Comparison of ENCODE assay signal across 26 cellular contexts in the genomic region with DNA sequence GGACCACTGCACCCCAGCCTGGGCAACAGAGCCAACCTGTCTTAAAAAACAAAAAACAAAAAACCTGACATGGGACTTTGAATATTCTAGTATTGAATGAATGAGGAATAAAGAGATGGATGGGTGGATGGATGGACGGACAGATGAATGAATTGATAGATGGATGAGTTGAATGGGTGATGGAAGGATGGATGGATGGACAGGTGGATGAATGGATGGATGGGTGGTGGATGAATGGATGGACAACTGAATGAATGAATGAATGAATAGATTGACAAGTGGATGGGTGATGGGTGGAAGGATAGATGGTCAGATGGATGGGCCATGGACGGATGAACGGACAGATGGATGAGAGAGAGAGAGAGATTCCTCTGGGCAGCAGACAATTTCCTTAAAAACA. TPM values are rescaled to one million over a fixed set of nuclear protein-coding genes. Genes with fewer than 3 reads are reported as not detected.
DNase-seq lines count a peak whose midpoint lies in the region; ATAC-seq, FAIRE-seq and TF ChIP-seq lines count a peak whose summit lies in the region.
"Had no signal": no experiment of that assay in that cellular context is flagged by ENCODE, and none has a peak within 500 bp of the region (broad histone marks: within the 10 kb centered on the region; RNA-seq: fewer than 3 reads in every experiment).

No MANE protein-coding gene starts in this region.

- H3K27me3 ChIP-seq in K562 (ENCODE audit: control insufficient read depth in 2 of 2, insufficient read depth in 2 of 2, low read length in 2 of 2) = no peaks in the 10 kb centered on the region

- no TSS peak for BruUV-seq in K562 (replicated peaks; lab: Mats Ljungman, UMichigan)

- CTCF ChIA-PET in K562 (lab: Yijun Ruan, JAX; ENCODE audit: low intra/inter-chr PET ratio) (no interaction called here), WTC11 (lab: Charles Lee) (no interaction called here)

- H3K4me2 ChIP-seq in K562 (ENCODE audit: insufficient read depth, low read length) = no peak overlapping the region
- H3K4me2 ChIP-seq: PC-9 had no signal

- no peak overlapping the region for H3K4me3 Mint-ChIP-seq in T-helper 2 cell treated with Interferon-gamma antibody and Interleukin-4, amounts not matched to agents 5 μg/mL and 100 μg/mL, for 36 hours
- H3K4me3 Mint-ChIP-seq in activated naive CD8-positive, alpha-beta T cell treated with anti-CD3 and anti-CD28 coated beads, Interleukin-2, amount 10 ng/mL, durations not matched to agents 7 days and 5 days = no peak overlapping the region
- no peak overlapping the region for H3K4me3 Mint-ChIP-seq in activated naive CD8-positive, alpha-beta T cell treated with anti-CD3 and anti-CD28 coated beads for 36 hours
- H3K4me3 Mint-ChIP-seq in stimulated activated naive B cell treated with anti-CD40 and anti-IgM and Interleukin-4, amounts not matched to agents 10 μg/mL and 1 μg/mL and 100 μg/mL, for 72 hours = no peak overlapping the region
- H3K4me3 Mint-ChIP-seq in WTC11 = no peak overlapping the region

- in situ Hi-C loops in K562 (cut with MboI) = no loop called here

- TF ChIP-seq EP300 in K562 (IDR thresholded peaks at IDR 0.05; ENCODE audit: low read length) = no peak

- no peak overlapping the region for H3K9ac ChIP-seq in K562 (ENCODE audit: insufficient read depth in 1 of 2, low read depth in 2 of 2, low read length in 2 of 2)
- H3K9ac ChIP-seq: GM23248 had no signal

- H2AFZ ChIP-seq in K562 (ENCODE audit: low read depth, low read length) = no peak overlapping the region
- H2AFZ ChIP-seq: GM23248, PC-9 had no signal

- no peak for DNase-seq in T-helper 2 cell treated with Interferon-gamma antibody and Interleukin-4, amounts not matched to agents 5 μg/mL and 100 μg/mL, for 36 hours (ENCODE audit: low spot score)
- DNase-seq in T-helper 2 cell (no peak), K562 (ENCODE audit: extremely low read depth in 1 of 4, low spot score in 3 of 4) (no peak), WTC11 (ENCODE audit: low spot score) (no peak), ecto neural progenitor cell (ENCODE audit: low spot score) (no peak)
- DNase-seq in activated naive CD8-positive, alpha-beta T cell treated with anti-CD3 and anti-CD28 coated beads, Interleukin-2, amount 10 ng/mL, durations not matched to agents 7 days and 5 days = no peak
- DNase-seq in activated naive CD8-positive, alpha-beta T cell treated with anti-CD3 and anti-CD28 coated beads for 36 hours = no peak
- no peak for DNase-seq in stimulated activated naive B cell treated with anti-CD40 and anti-IgM and Interleukin-4, amounts not matched to agents 10 μg/mL and 1 μg/mL and 100 μg/mL, for 72 hours
- DNase-seq: 8988T, C1 segment of cervical spinal cord, GDM1, GM23248, KG1, NCI-H1092, NCI-H1436 treated with DMSO at 0.1 percent for 48 hours, NCI-H1930, NCI-H226, NCI-H510A treated with DMSO at 0.1 percent for 48 hours, NCI-H748 treated with DMSO at 0.1 percent for 48 hours, PC-9, SHP77 treated with DMSO at 0.1 percent for 48 hours had no signal

- 58% methylated on average over 3 of the region's 3 CpGs for WGBS in K562 (ENCODE audit: insufficient coverage, low coverage, missing lambda C conversion rate)

- no peaks in the 10 kb centered on the region for H3K36me3 Mint-ChIP-seq in T-helper 2 cell treated with Interferon-gamma antibody and Interleukin-4, amounts not matched to agents 5 μg/mL and 100 μg/mL, for 36 hours (ENCODE audit: low read depth)
- H3K36me3 Mint-ChIP-seq in activated naive CD8-positive, alpha-beta T cell treated with anti-CD3 and anti-CD28 coated beads, Interleukin-2, amount 10 ng/mL, durations not matched to agents 7 days and 5 days = peaks cover 1% of the 10 kb centered on the region
- H3K36me3 Mint-ChIP-seq in activated naive CD8-positive, alpha-beta T cell treated with anti-CD3 and anti-CD28 coated beads for 36 hours = no peaks in the 10 kb centered on the region
- H3K36me3 Mint-ChIP-seq in stimulated activated naive B cell treated with anti-CD40 and anti-IgM and Interleukin-4, amounts not matched to agents 10 μg/mL and 1 μg/mL and 100 μg/mL, for 72 hours = no peaks in the 10 kb centered on the region
- H3K36me3 Mint-ChIP-seq in WTC11 = no peaks in the 10 kb centered on the region

- FAIRE-seq in K562 (lab: Jason Lieb, UNC) = no peak
- FAIRE-seq: GM18507 had no signal

- intact Hi-C loops in K562 (cut with micrococcal nuclease) = no loop called here

- no peak for TF ChIP-seq RAD21 in K562 (CRISPR knock-in tag; conservative IDR thresholded peaks at IDR 0.05 in 1 of 2, IDR thresholded peaks at IDR 0.05 in 1 of 2)

- POLR2A ChIA-PET in activated naive CD8-positive, alpha-beta T cell treated with anti-CD3 and anti-CD28 coated beads, Interleukin-2, amount 10 ng/mL, durations not matched to agents 7 days and 5 days (lab: Charles Lee) = no interaction called here
- POLR2A ChIA-PET in K562 (lab: Yijun Ruan, JAX) (no interaction called here), WTC11 (lab: Charles Lee) (no interaction called here)

- H3K36me3 ChIP-seq in K562 (ENCODE audit: control insufficient read depth, insufficient read depth, low read length) = no peaks in the 10 kb centered on the region
- H3K36me3 ChIP-seq: HAP-1 had no signal

- no peaks in the 10 kb centered on the region for H4K20me1 ChIP-seq in K562 (replicated peaks; ENCODE audit: control insufficient read depth, insufficient read depth, low read length)

- H3K9me1 ChIP-seq in K562 (ENCODE audit: control insufficient read depth, insufficient read depth, low read length) = no peaks in the 10 kb centered on the region

- no peaks in the 10 kb centered on the region for H3K9me3 ChIP-seq in K562 (replicated peaks; ENCODE audit: control insufficient read depth, insufficient read depth, low read depth, low read length)
- H3K9me3 ChIP-seq: HAP-1 had no signal

- no peak for TF ChIP-seq POLR2A in K562 (conservative IDR thresholded peaks at IDR 0.05)

- no peak overlapping the region for H3K4me3 ChIP-seq in K562
- H3K4me3 ChIP-seq: GM23248, HAP-1, PC-9 had no signal

- H3K27me3 Mint-ChIP-seq in T-helper 2 cell treated with Interferon-gamma antibody and Interleukin-4, amounts not matched to agents 5 μg/mL and 100 μg/mL, for 36 hours (ENCODE audit: low read depth) = no peaks in the 10 kb centered on the region
- H3K27me3 Mint-ChIP-seq in activated naive CD8-positive, alpha-beta T cell treated with anti-CD3 and anti-CD28 coated beads, Interleukin-2, amount 10 ng/mL, durations not matched to agents 7 days and 5 days = no peaks in the 10 kb centered on the region
- H3K27me3 Mint-ChIP-seq in activated naive CD8-positive, alpha-beta T cell treated with anti-CD3 and anti-CD28 coated beads for 36 hours = no peaks in the 10 kb centered on the region
- H3K27me3 Mint-ChIP-seq in stimulated activated naive B cell treated with anti-CD40 and anti-IgM and Interleukin-4, amounts not matched to agents 10 μg/mL and 1 μg/mL and 100 μg/mL, for 72 hours = no peaks in the 10 kb centered on the region
- H3K27me3 Mint-ChIP-seq in WTC11 (ENCODE audit: low read depth) = 0 out of 2 replicates have a peak, but pooled peaks cover 2% of the 10 kb centered on the region

- peak overlapping the region; percentile 42 for H3K27ac Mint-ChIP-seq in T-helper 2 cell treated with Interferon-gamma antibody and Interleukin-4, amounts not matched to agents 5 μg/mL and 100 μg/mL, for 36 hours
- peak overlapping the region; percentile 1 for H3K27ac Mint-ChIP-seq in activated naive CD8-positive, alpha-beta T cell treated with anti-CD3 and anti-CD28 coated beads, Interleukin-2, amount 10 ng/mL, durations not matched to agents 7 days and 5 days
- H3K27ac Mint-ChIP-seq in activated naive CD8-positive, alpha-beta T cell treated with anti-CD3 and anti-CD28 coated beads for 36 hours = no peak overlapping the region
- H3K27ac Mint-ChIP-seq in stimulated activated naive B cell treated with anti-CD40 and anti-IgM and Interleukin-4, amounts not matched to agents 10 μg/mL and 1 μg/mL and 100 μg/mL, for 72 hours = peak overlapping the region; percentile 15
- no peak overlapping the region for H3K27ac Mint-ChIP-seq in WTC11

- H3K4me1 ChIP-seq in K562 (replicated peaks in 1 of 2; ENCODE audit: control insufficient read depth in 2 of 2, insufficient read depth in 2 of 2, low read length in 2 of 2) = no peaks in the 10 kb centered on the region; a peak in 1 of 5 replicates
- H3K4me1 ChIP-seq: HAP-1 had no signal

- TF ChIP-seq CTCF in K562 (IDR thresholded peaks at IDR 0.05 in 2 of 3, conservative IDR thresholded peaks at IDR 0.05 in 1 of 3; ENCODE audit: insufficient read depth in 2 of 3, low read depth in 1 of 3, low read length in 3 of 3) = no peak
- TF ChIP-seq CTCF in WTC11 (IDR thresholded peaks at IDR 0.05) = no peak

- peaks cover 16% of the 10 kb centered on the region for H3K4me1 Mint-ChIP-seq in T-helper 2 cell treated with Interferon-gamma antibody and Interleukin-4, amounts not matched to agents 5 μg/mL and 100 μg/mL, for 36 hours (ENCODE audit: low read depth)
- peaks cover 11% of the 10 kb centered on the region for H3K4me1 Mint-ChIP-seq in activated naive CD8-positive, alpha-beta T cell treated with anti-CD3 and anti-CD28 coated beads, Interleukin-2, amount 10 ng/mL, durations not matched to agents 7 days and 5 days
- H3K4me1 Mint-ChIP-seq in activated naive CD8-positive, alpha-beta T cell treated with anti-CD3 and anti-CD28 coated beads for 36 hours = peaks cover 13% of the 10 kb centered on the region
- H3K4me1 Mint-ChIP-seq in stimulated activated naive B cell treated with anti-CD40 and anti-IgM and Interleukin-4, amounts not matched to agents 10 μg/mL and 1 μg/mL and 100 μg/mL, for 72 hours = peaks cover 7 to 16% of the 10 kb centered on the region in 2 donors
- H3K4me1 Mint-ChIP-seq in WTC11 = peaks cover 8% of the 10 kb centered on the region

- H3K9me3 Mint-ChIP-seq in T-helper 2 cell treated with Interferon-gamma antibody and Interleukin-4, amounts not matched to agents 5 μg/mL and 100 μg/mL, for 36 hours = no peaks in the 10 kb centered on the region
- H3K9me3 Mint-ChIP-seq in activated naive CD8-positive, alpha-beta T cell treated with anti-CD3 and anti-CD28 coated beads, Interleukin-2, amount 10 ng/mL, durations not matched to agents 7 days and 5 days = peaks cover 2% of the 10 kb centered on the region
- peaks cover 2% of the 10 kb centered on the region for H3K9me3 Mint-ChIP-seq in activated naive CD8-positive, alpha-beta T cell treated with anti-CD3 and anti-CD28 coated beads for 36 hours
- peaks cover 2 to 5% of the 10 kb centered on the region in 2 donors for H3K9me3 Mint-ChIP-seq in stimulated activated naive B cell treated with anti-CD40 and anti-IgM and Interleukin-4, amounts not matched to agents 10 μg/mL and 1 μg/mL and 100 μg/mL, for 72 hours
- H3K9me3 Mint-ChIP-seq in WTC11 = peaks cover 15% of the 10 kb centered on the region

- ATAC-seq in activated naive CD8-positive, alpha-beta T cell treated with anti-CD3 and anti-CD28 coated beads, Interleukin-2, amount 10 ng/mL, durations not matched to agents 7 days and 5 days (ENCODE audit: low read depth) = no peak
- ATAC-seq in K562 = no peak
- no peak for ATAC-seq in stimulated activated naive B cell treated with anti-CD40 and anti-IgM and Interleukin-4, amounts not matched to agents 10 μg/mL and 1 μg/mL and 100 μg/mL, for 72 hours (replicated peaks)
- ATAC-seq in WTC11 = no peak

- H3K27ac ChIP-seq in K562 (ENCODE audit: extremely low read depth, low read depth, low read length) = no peak overlapping the region
- H3K27ac ChIP-seq: GM23248, HL-60, PC-9, RWPE1 had no signal

- no peaks in the 10 kb centered on the region for H3K79me2 ChIP-seq in K562 (ENCODE audit: control insufficient read depth, insufficient read depth, low read length)

RNA-seq across cellular contexts. Expression of a gene that starts 22.8 kb away (rescaled TPM):
- 10 to 100 TPM; 36.6 to 47.3 TPM for total RNA-seq in activated naive CD8-positive, alpha-beta T cell treated with anti-CD3 and anti-CD28 coated beads, Interleukin-2, amount 10 ng/mL, durations not matched to agents 7 days and 5 days
- 10 to 100 TPM; 37.5 to 44.9 TPM for total RNA-seq in activated naive CD8-positive, alpha-beta T cell treated with anti-CD3 and anti-CD28 coated beads for 36 hours
- total RNA-seq in K562 (2011; cell fraction: chromatin; rRNA removed; ENCODE audit: low replicate concordance) = 16.8 and 17.6 TPM in 2 replicates
- total RNA-seq in K562 (2011; cell fraction: nucleolus; rRNA removed) = 6.5 and 8.6 TPM in 2 replicates
- total RNA-seq in K562 (2011; cell fraction: nucleoplasm; rRNA removed) = 16.4 and 23.5 TPM in 2 replicates
- 41.3 and 44.9 TPM in 2 replicates for total RNA-seq in K562 (2014; rRNA removed)
- total RNA-seq in K562 (2014; rRNA removed; fragmentation: Illumina TruSeq; extraction: Trizol) = 102 and 119 TPM in 2 replicates
- total RNA-seq in K562 (2015; rRNA removed; fragmentation: Illumina TruSeq; extraction: Trizol) = 91.8 and 104 TPM in 2 replicates
- 61.2 and 74.2 TPM in 2 replicates for total RNA-seq in K562 (2021)
- 117 and 119 TPM in 2 replicates for polyA plus RNA-seq in K562 (2011; rRNA removed)
- 15.8 and 39.6 TPM in 2 replicates for polyA plus RNA-seq in K562 (2011; cell fraction: cytosol; rRNA removed)
- polyA plus RNA-seq in K562 (2011; cell fraction: nucleus; rRNA removed) = 12.5 and 15.1 TPM in 2 replicates
- 63.4 and 74.9 TPM in 2 replicates for polyA plus RNA-seq in K562 (2012)
- 93.3 and 113 TPM in 2 replicates for polyA plus RNA-seq in K562 (2014; fragmentation: Illumina TruSeq; extraction: Trizol)
- 100 to 1,000 TPM; 107 to 150 TPM for polyA plus RNA-seq in K562 (2014; fragmentation: Nextera tagmentation; extraction: Ambion mirVana)
- 66.4 and 70.1 TPM in 2 replicates for polyA plus RNA-seq in K562 (2014; rRNA removed)
- polyA minus RNA-seq in K562 (2011; rRNA and poly(A)+ RNA removed) = 62.0 and 96.6 TPM in 2 replicates
- 27.4 and 29.0 TPM in 2 replicates for polyA minus RNA-seq in K562 (2011; cell fraction: cytosol; rRNA and poly(A)+ RNA removed)
- polyA minus RNA-seq in K562 (2011; cell fraction: nucleus; rRNA and poly(A)+ RNA removed) = 5.4 and 10.9 TPM in 2 replicates
- 35.7 to 39.5 TPM (median 39.1 TPM) in 3 replicates for total RNA-seq in WTC11 (2021)

RNA-seq across cellular contexts. Expression of a gene that starts 38.2 kb away (rescaled TPM):
- total RNA-seq in activated naive CD8-positive, alpha-beta T cell treated with anti-CD3 and anti-CD28 coated beads, Interleukin-2, amount 10 ng/mL, durations not matched to agents 7 days and 5 days = 10 to 100 TPM; 55.2 to 62.5 TPM
- total RNA-seq in activated naive CD8-positive, alpha-beta T cell treated with anti-CD3 and anti-CD28 coated beads for 36 hours = 10 to 100 TPM; 57.0 to 61.9 TPM
- 141 and 264 TPM in 2 replicates for total RNA-seq in K562 (2011; cell fraction: chromatin; rRNA removed; ENCODE audit: low replicate concordance)
- 136 and 143 TPM in 2 replicates for total RNA-seq in K562 (2011; cell fraction: nucleolus; rRNA removed)
- 122 and 132 TPM in 2 replicates for total RNA-seq in K562 (2011; cell fraction: nucleoplasm; rRNA removed)
- 12.5 and 15.7 TPM in 2 replicates for total RNA-seq in K562 (2014; rRNA removed)
- 9.5 and 10.0 TPM in 2 replicates for total RNA-seq in K562 (2014; rRNA removed; fragmentation: Illumina TruSeq; extraction: Trizol)
- 7.4 and 8.8 TPM in 2 replicates for total RNA-seq in K562 (2015; rRNA removed; fragmentation: Illumina TruSeq; extraction: Trizol)
- total RNA-seq in K562 (2021) = 39.9 and 41.6 TPM in 2 replicates
- 9.9 and 13.8 TPM in 2 replicates for polyA plus RNA-seq in K562 (2011; rRNA removed)
- polyA plus RNA-seq in K562 (2011; cell fraction: cytosol; rRNA removed) = 13.3 and 15.4 TPM in 2 replicates
- polyA plus RNA-seq in K562 (2011; cell fraction: nucleus; rRNA removed) = 35.3 and 52.6 TPM in 2 replicates
- polyA plus RNA-seq in K562 (2012) = 32.3 and 37.8 TPM in 2 replicates
- 27.2 and 27.9 TPM in 2 replicates for polyA plus RNA-seq in K562 (2014; fragmentation: Illumina TruSeq; extraction: Trizol)
- polyA plus RNA-seq in K562 (2014; fragmentation: Nextera tagmentation; extraction: Ambion mirVana) = 1 to 10 TPM; 3.9 to 4.4 TPM
- polyA plus RNA-seq in K562 (2014; rRNA removed) = 14.2 and 15.6 TPM in 2 replicates
- 35.0 and 39.8 TPM in 2 replicates for polyA minus RNA-seq in K562 (2011; rRNA and poly(A)+ RNA removed)
- polyA minus RNA-seq in K562 (2011; cell fraction: cytosol; rRNA and poly(A)+ RNA removed) = 36.8 and 44.5 TPM in 2 replicates
- polyA minus RNA-seq in K562 (2011; cell fraction: nucleus; rRNA and poly(A)+ RNA removed) = 28.7 and 39.2 TPM in 2 replicates
- total RNA-seq in WTC11 (2021) = 61.9 to 64.9 TPM (median 63.9 TPM) in 3 replicates

RNA-seq across cellular contexts. Expression of a gene that starts 54.4 kb away (rescaled TPM):
- not detected for total RNA-seq in activated naive CD8-positive, alpha-beta T cell treated with anti-CD3 and anti-CD28 coated beads, Interleukin-2, amount 10 ng/mL, durations not matched to agents 7 days and 5 days
- total RNA-seq in activated naive CD8-positive, alpha-beta T cell treated with anti-CD3 and anti-CD28 coated beads for 36 hours = not detected
- total RNA-seq in K562 (2011; cell fraction: chromatin; rRNA removed; ENCODE audit: low replicate concordance) = not detected in 2 replicates
- not detected in 2 replicates for total RNA-seq in K562 (2011; cell fraction: nucleolus; rRNA removed)
- 0.15 TPM in 1 of 2 replicates, not detected in the other for total RNA-seq in K562 (2011; cell fraction: nucleoplasm; rRNA removed)
- total RNA-seq in K562 (2014; rRNA removed) (0.05 TPM in 1 of 2 replicates, not detected in the other), K562 (2014; rRNA removed; fragmentation: Illumina TruSeq; extraction: Trizol) (not detected in 2 replicates), K562 (2015; rRNA removed; fragmentation: Illumina TruSeq; extraction: Trizol) (not detected in 2 replicates), K562 (2021) (0.47 and 0.78 TPM in 2 replicates), WTC11 (2021) (0.69 to 0.74 TPM (median 0.69 TPM) in 3 replicates)
- polyA plus RNA-seq in K562 (2011; rRNA removed) (not detected in 2 replicates), K562 (2014; fragmentation: Illumina TruSeq; extraction: Trizol) (0.03 TPM in 1 of 2 replicates, not detected in the other), K562 (2014; fragmentation: Nextera tagmentation; extraction: Ambion mirVana) (under 1 TPM; 0.07 to 0.10 TPM), K562 (2014; rRNA removed) (0.04 TPM in 1 of 2 replicates, not detected in the other)
- not detected in 2 replicates for polyA plus RNA-seq in K562 (2011; cell fraction: cytosol; rRNA removed)
- polyA plus RNA-seq in K562 (2011; cell fraction: nucleus; rRNA removed) = not detected in 2 replicates
- 0.21 and 0.22 TPM in 2 replicates for polyA plus RNA-seq in K562 (2012)
- polyA minus RNA-seq in K562 (2011; rRNA and poly(A)+ RNA removed) = not detected in 2 replicates
- polyA minus RNA-seq in K562 (2011; cell fraction: cytosol; rRNA and poly(A)+ RNA removed) = not detected in 2 replicates
- polyA minus RNA-seq in K562 (2011; cell fraction: nucleus; rRNA and poly(A)+ RNA removed) = 0.11 TPM in 1 of 2 replicates, not detected in the other
- total RNA-seq: GM23248, HT-29 had no signal

Comparison
In these comparisons a context has a peak if more than half of its experiments do, and no peak if none do; other contexts are left out.
1. H3K27ac Mint-ChIP-seq: peak in T-helper 2 cell treated with Interferon-gamma antibody and Interleukin-4, amounts not matched to agents 5 μg/mL and 100 μg/mL, for 36 hours (single experiment), activated naive CD8-positive, alpha-beta T cell treated with anti-CD3 and anti-CD28 coated beads, Interleukin-2, amount 10 ng/mL, durations not matched to agents 7 days and 5 days (single experiment) and stimulated activated naive B cell treated with anti-CD40 and anti-IgM and Interleukin-4, amounts not matched to agents 10 μg/mL and 1 μg/mL and 100 μg/mL, for 72 hours (single experiment); none in activated naive CD8-positive, alpha-beta T cell treated with anti-CD3 and anti-CD28 coated beads for 36 hours (single experiment) and WTC11 (single experiment).